7 cellular contexts compared by ENCODE assay signal in the genomic region with DNA sequence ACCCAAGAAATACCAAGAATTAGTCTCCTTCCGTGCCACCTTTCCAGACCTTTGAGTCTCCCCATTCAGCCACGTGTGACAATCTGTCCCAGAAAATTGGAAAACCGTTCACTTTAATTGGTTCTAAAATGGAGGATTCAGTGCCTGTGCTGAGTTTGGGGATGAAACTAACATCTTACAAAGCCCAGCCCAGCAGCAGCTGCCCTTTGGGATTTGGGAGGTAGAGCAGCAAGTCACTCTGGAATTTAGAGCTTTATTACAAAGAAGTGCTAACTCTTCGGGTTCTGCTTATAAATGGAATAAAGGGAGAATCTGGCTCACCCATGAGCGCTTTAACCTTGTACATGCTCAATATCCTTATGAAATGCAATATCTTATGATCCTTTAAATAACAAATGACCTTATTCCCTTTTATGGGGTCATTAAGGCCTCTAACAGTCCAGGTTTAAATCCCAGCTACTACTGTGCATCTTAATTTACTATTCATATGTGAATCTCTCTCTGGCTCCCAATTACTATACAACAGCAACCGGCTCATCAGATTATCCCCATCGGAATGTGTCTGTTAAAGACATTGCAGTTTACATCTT.
"Had no signal": no experiment of that assay in that cellular context is flagged by ENCODE, and none has a peak within 500 bp of the region (broad histone marks: within the 10 kb centered on the region; RNA-seq: fewer than 3 reads in every experiment).

No MANE protein-coding gene starts in this region.

- H3K4me1 Mint-ChIP-seq: GM23338 had no signal

- H2AFZ ChIP-seq: GM23248, GM23338 had no signal

- H3K27ac ChIP-seq: GM23248 had no signal

- H3K9me3 Mint-ChIP-seq: GM23338, H9 had no signal

- H3K4me3 ChIP-seq: GM23248, GM23338 had no signal

- DNase-seq: GM23248, GOT3, H7, H9, HCEC 1CT, HFFc6 had no signal

- H3K27ac Mint-ChIP-seq: GM23338, H9, HFFc6 had no signal

- H3K4me3 Mint-ChIP-seq: GM23338, H9, HFFc6 had no signal

- H3K9ac ChIP-seq: GM23248 had no signal

- H3K4me2 ChIP-seq: GM23338 had no signal
